ENCODE assay signal across 9 cellular contexts in the genomic region with DNA sequence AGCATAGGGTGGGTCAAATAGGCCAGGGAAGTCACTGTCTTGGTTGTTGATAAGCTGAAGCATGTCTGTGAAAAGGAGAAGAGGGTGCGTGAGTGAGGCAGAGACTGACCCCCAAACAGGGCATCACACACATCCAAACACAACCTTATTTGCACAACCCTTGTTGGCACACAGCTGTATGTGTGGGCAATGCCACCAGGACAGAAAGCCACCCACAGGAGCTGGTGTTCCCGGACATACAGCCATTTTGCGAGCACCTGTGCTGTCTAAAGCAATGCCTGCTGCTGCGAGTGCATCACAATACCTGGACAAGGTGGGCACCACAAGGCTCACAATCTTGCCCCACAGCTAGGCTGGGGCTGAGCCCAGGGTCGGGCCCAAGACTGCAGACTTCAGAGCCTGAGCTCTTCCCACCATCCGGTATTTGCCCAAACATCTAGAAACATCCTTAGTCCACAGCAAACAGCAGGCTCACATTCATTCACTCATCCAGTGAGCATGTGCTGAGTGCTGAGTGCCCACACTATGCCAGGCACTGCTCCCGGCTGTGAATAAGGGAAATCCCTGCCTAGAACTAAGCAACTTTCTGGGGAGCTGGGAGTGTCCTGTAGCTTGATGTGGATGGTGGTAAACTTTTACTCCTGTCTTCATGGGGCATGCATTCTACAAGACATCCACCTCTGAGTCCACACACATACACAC. TPM values are rescaled to one million over a fixed set of nuclear protein-coding genes. Genes with fewer than 3 reads are reported as not detected.
DNase-seq lines count a peak whose midpoint lies in the region; ATAC-seq and TF ChIP-seq lines count a peak whose summit lies in the region.
"Had no signal": no experiment of that assay in that cellular context is flagged by ENCODE, and none has a peak within 500 bp of the region (broad histone marks: within the 10 kb centered on the region; RNA-seq: fewer than 3 reads in every experiment).

No MANE protein-coding gene starts in this region.

- H2AFZ ChIP-seq in HCT116 (ENCODE audit: low read depth, low read length, poor library complexity, severe bottlenecking): no peak overlapping the region

- H3K4me1 Mint-ChIP-seq in T-cell: peaks cover 51 to 67% (median 61%) of the 10 kb centered on the region in 3 donors

- no peaks in the 10 kb centered on the region for H3K9me3 Mint-ChIP-seq in T-cell

- no peaks in the 10 kb centered on the region for H3K27me3 Mint-ChIP-seq in T-cell

- H3K9me3 ChIP-seq in HCT116 (ENCODE audit: control insufficient read depth in 1 of 2, insufficient read depth in 1 of 2, low read depth in 1 of 2, low read length in 2 of 2) (no peaks in the 10 kb centered on the region), gastrocnemius medialis (no peaks in the 10 kb centered on the region), uterus (no peaks in the 10 kb centered on the region)

- peak overlapping the region in 1 of 3 donors; percentile 76 for H3K4me3 Mint-ChIP-seq in T-cell

- H3K27me3 ChIP-seq in HCT116 (ENCODE audit: insufficient read depth, low read length) (no peaks in the 10 kb centered on the region), gastrocnemius medialis (no peaks in the 10 kb centered on the region), uterus (no peaks in the 10 kb centered on the region)

- intact Hi-C loops in HCT116 (cut with micrococcal nuclease): no loop called here
- intact Hi-C loops in gastrocnemius medialis (cut with DNase I; ENCODE audit: low total_unique reads): no loop called here
- intact Hi-C loops in uterus (cut with DNase I; ENCODE audit: low total_unique reads): no loop called here

- in situ Hi-C loops in gastrocnemius medialis (cut with MboI; ENCODE audit: low sequenced_read_pairs in 4 of 4): no loop called here

- peaks cover 79% of the 10 kb centered on the region for H3K79me2 ChIP-seq in HCT116 (ENCODE audit: insufficient read depth, low read length)

- no peak overlapping the region for H3K4me3 ChIP-seq in HCT116 (replicated peaks in 1 of 2; ENCODE audit: low read depth in 1 of 2, low read length in 2 of 2)
- H3K4me3 ChIP-seq in epithelial cell of esophagus (ENCODE audit: low read length): peak overlapping the region; percentile 78
- no peak overlapping the region for H3K4me3 ChIP-seq in gastrocnemius medialis
- no peak overlapping the region for H3K4me3 ChIP-seq in uterus
- H3K4me3 ChIP-seq: smooth muscle cell had no signal

- peak overlapping the region; percentile 46 to 66 for H3K27ac Mint-ChIP-seq in T-cell

- DNase-seq in HCT116 (ENCODE audit: low read depth, low spot score) (no peak), T-cell (no peak), epithelial cell of esophagus (ENCODE audit: low read depth) (no peak), gastrocnemius medialis (no peak), GM10248 (ENCODE audit: extremely low spot score) (no peak), uterus (no peak), NCI-H1048 (lab: John Stamatoyannopoulos, UW) (no peak)
- DNase-seq: cortex of kidney had no signal

- H3K27ac ChIP-seq in HCT116 (ENCODE audit: low read depth, low read length): peak overlapping the region; percentile 83
- peak overlapping the region; percentile 88 to 96 (median 94) for H3K27ac ChIP-seq in gastrocnemius medialis
- no peak overlapping the region for H3K27ac ChIP-seq in uterus

- H3K4me1 ChIP-seq in HCT116 (ENCODE audit: control insufficient read depth in 1 of 2, insufficient read depth in 2 of 2, low read length in 2 of 2): peaks cover 70 to 74% of the 10 kb centered on the region in 2 experiments
- H3K4me1 ChIP-seq in gastrocnemius medialis: peaks cover 74 to 83% of the 10 kb centered on the region in 2 donors
- peaks cover 15 to 29% of the 10 kb centered on the region in 2 donors for H3K4me1 ChIP-seq in uterus

- H3K36me3 Mint-ChIP-seq in T-cell: peaks cover 14% of the 10 kb centered on the region

- no peak for TF ChIP-seq POLR2A in HCT116 (IDR thresholded peaks at IDR 0.05; ENCODE audit: borderline replicate concordance, extremely low read depth, insufficient read depth, insufficient read length)
- no peak for TF ChIP-seq POLR2A in gastrocnemius medialis (IDR thresholded peaks at IDR 0.05)
- no peak for TF ChIP-seq POLR2A in uterus (IDR thresholded peaks at IDR 0.05)

- BruUV-seq in HCT116 (replicated peaks; lab: Mats Ljungman, UMichigan): no TSS peak

- H3K9me2 ChIP-seq in HCT116 (ENCODE audit: insufficient read depth): no peaks in the 10 kb centered on the region

- H3K36me3 ChIP-seq in HCT116 (ENCODE audit: control insufficient read depth in 1 of 2, insufficient read depth in 2 of 2, low read length in 2 of 2) (peaks cover 24 to 54% of the 10 kb centered on the region in 2 experiments), gastrocnemius medialis (peaks cover 0 to 22% of the 10 kb centered on the region in 2 donors), uterus (no peaks in the 10 kb centered on the region)

- TF ChIP-seq CTCF in HCT116 (IDR thresholded peaks at IDR 0.05 in 2 of 3, conservative IDR thresholded peaks at IDR 0.05 in 1 of 3; ENCODE audit: borderline replicate concordance in 1 of 3, insufficient read depth in 1 of 3, low read depth in 2 of 3, low read length in 2 of 3): no peak
- no peak for TF ChIP-seq CTCF in epithelial cell of esophagus (IDR thresholded peaks at IDR 0.05; ENCODE audit: insufficient read depth, low read depth, low read length, missing control alignments)
- no peak for TF ChIP-seq CTCF in gastrocnemius medialis (IDR thresholded peaks at IDR 0.05 in 4 of 5, conservative IDR thresholded peaks at IDR 0.05 in 1 of 5)
- no peak for TF ChIP-seq CTCF in GM10248 (IDR thresholded peaks at IDR 0.05; ENCODE audit: control extremely low read depth, extremely low read depth, low read depth, missing control alignments)
- no peak for TF ChIP-seq CTCF in uterus (IDR thresholded peaks at IDR 0.05)

- ATAC-seq in HCT116 (no peak), T-cell (replicated peaks in 1 of 4) (no peak), gastrocnemius medialis (no peak)

- CTCF ChIA-PET in HCT116 (lab: Charles Lee) (interaction anchor here (0.8 to 1.9 kb wide), 3 partner anchors 9 to 16 kb away, joined by 3 to 4 read pairs (median 3); partner anchors contain the start of gene SREBF1), T-cell (lab: Charles Lee) (interaction anchor here in 1 of 2 donors (0.8 to 1.1 kb wide), 2 partner anchors 8 to 41 kb away, joined by 3 read pairs; no protein-coding TSS in a partner anchor), GM10248 (lab: Yijun Ruan, JAX) (interaction anchor here (0.9 to 2.2 kb wide), 10 partner anchors 9 to 99 kb away, joined by 3 to 12 read pairs (median 4); partner anchors contain the start of gene SREBF1)

- peak overlapping the region; percentile 59; the same call in 1 of the 2 replicates for H3K9ac ChIP-seq in HCT116 (ENCODE audit: low read length)

- POLR2A ChIA-PET in HCT116 (lab: Charles Lee): interaction anchor here (0.8 to 3.1 kb wide), 3 partner anchors 9 to 17 kb away, joined by 3 to 13 read pairs (median 3); partner anchors contain the start of gene SREBF1
- POLR2A ChIA-PET in T-cell (lab: Charles Lee): interaction anchor here in 1 of 2 donors (1.4 kb wide), 1 partner anchor 16 kb away, joined by 7 read pairs; the partner anchor contains the start of gene SREBF1
- POLR2A ChIA-PET in GM10248 (lab: Yijun Ruan, JAX): no interaction called here

- RAD21 ChIA-PET in HCT116 (lab: Charles Lee; ENCODE audit: low non-redundant PET in 1 of 2, low total read pairs in 2 of 2, uncharacterized antibody in 2 of 2, unreplicated experiment in 2 of 2): no interaction called here

- H3K4me2 ChIP-seq in HCT116 (ENCODE audit: low read length): peak overlapping the region; percentile 75

- no peak for TF ChIP-seq RAD21 in HCT116 (IDR thresholded peaks at IDR 0.05; ENCODE audit: low read depth)

- no peaks in the 10 kb centered on the region; the same call in 1 of the 2 replicates for H4K20me1 ChIP-seq in HCT116 (ENCODE audit: insufficient read depth)

TF ChIP-seq in HCT116, 20 proteins besides CTCF, POLR2A, EP300 and RAD21:
- TF ChIP-seq SP1 (IDR thresholded peaks at IDR 0.05; ENCODE audit: low read depth): no peak
- TF ChIP-seq TCF7L2 (IDR thresholded peaks at IDR 0.05; ENCODE audit: borderline replicate concordance, extremely low read depth, insufficient read depth, insufficient read length): no peak
- TF ChIP-seq CBX3 (IDR thresholded peaks at IDR 0.05; ENCODE audit: low read depth): no peak
- no peak for TF ChIP-seq ELF1 (IDR thresholded peaks at IDR 0.05; ENCODE audit: borderline replicate concordance, low read depth)
- TF ChIP-seq, protein P1, sequence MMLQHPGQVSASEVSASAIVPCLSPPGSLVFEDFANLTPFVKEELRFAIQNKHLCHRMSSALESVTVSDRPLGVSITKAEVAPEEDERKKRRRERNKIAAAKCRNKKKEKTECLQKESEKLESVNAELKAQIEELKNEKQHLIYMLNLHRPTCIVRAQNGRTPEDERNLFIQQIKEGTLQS (IDR thresholded peaks at IDR 0.05): no peak
- TF ChIP-seq POLR2AphosphoS5 (IDR thresholded peaks at IDR 0.05; ENCODE audit: low read depth, low read length): peak; percentile 23; the same call in 1 of the 2 replicates
- TF ChIP-seq EGR1 (IDR thresholded peaks at IDR 0.05; ENCODE audit: low read depth): no peak
- TF ChIP-seq, protein P2, sequence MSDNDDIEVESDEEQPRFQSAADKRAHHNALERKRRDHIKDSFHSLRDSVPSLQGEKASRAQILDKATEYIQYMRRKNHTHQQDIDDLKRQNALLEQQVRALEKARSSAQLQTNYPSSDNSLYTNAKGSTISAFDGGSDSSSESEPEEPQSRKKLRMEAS (IDR thresholded peaks at IDR 0.05): no peak

RNA-seq across cellular contexts. Expression of gene SREBF1, which starts 16.2 kb away (rescaled TPM):
- 298 TPM for total RNA-seq in HCT116 (2021; ENCODE audit: unreplicated experiment)
- polyA plus RNA-seq in HCT116 (2012): 252 and 301 TPM in 2 replicates
- total RNA-seq in T-cell: 100 to 1,000 TPM in 2 of 5 donors, 10 to 100 TPM in 3; 24.6 to 279 (median 38.9) TPM
- 10 to 100 TPM; 11.1 to 64.5 (median 32.3) TPM for total RNA-seq in gastrocnemius medialis
- total RNA-seq in uterus: 10 to 100 TPM; 24.8 to 94.6 (median 31.5) TPM

Comparison
In these comparisons a context has a peak if more than half of its experiments do, and no peak if none do; other contexts are left out.
1. H3K27ac ChIP-seq: peak in HCT116 (single experiment) and gastrocnemius medialis (4 of 4); none in uterus (0 of 2).